In genomic region chr2:37925063-37925897, GRCh38 we compare ENCODE assay signal across 8 cellular contexts. TPM values are rescaled to one million over a fixed set of nuclear protein-coding genes. Genes with fewer than 3 reads are reported as not detected.
DNase-seq lines count a peak whose midpoint lies in the region; ATAC-seq and TF ChIP-seq lines count a peak whose summit lies in the region.

RMDN2 (plus strand) TSS chr2:37925287; CDS start chr2:37929278, 3,991 bp downstream.

- no peaks in the 10 kb centered on the region for H3K27me3 ChIP-seq in Caco-2 (replicated peaks; ENCODE audit: control insufficient read depth, insufficient read depth, low read length)

- no peaks in the 10 kb centered on the region for H3K9me3 Mint-ChIP-seq in Caco-2 (ENCODE audit: unreplicated experiment)

- H2AFZ ChIP-seq in OCI-LY7 (ENCODE audit: low read length), result peak within 1 kb of the TSS; percentile 95

- peak within 1 kb of the TSS; percentile 84 for H3K27ac Mint-ChIP-seq in Caco-2 (ENCODE audit: unreplicated experiment)

- peak within 1 kb of the TSS; percentile 95 for H3K4me3 Mint-ChIP-seq in Caco-2 (ENCODE audit: unreplicated experiment)

- BruUV-seq in Caco-2 (replicated peaks; lab: Mats Ljungman, UMichigan) (TSS peak; percentile 73), OCI-LY7 (replicated peaks; lab: Mats Ljungman, UMichigan) (no TSS peak)

- POLR2A ChIA-PET in Caco-2 (lab: Charles Lee) (interaction anchor here (0.6 kb wide), 1 partner anchor 236 kb away, joined by 3 read pairs; no protein-coding TSS in a partner anchor), OCI-LY7 (lab: Charles Lee) (no interaction called here)

- TF ChIP-seq CTCF in Caco-2 (IDR thresholded peaks at IDR 0.05; ENCODE audit: insufficient read depth in 1 of 2, low read depth in 1 of 2, low read length in 1 of 2, severe bottlenecking in 1 of 2, unreplicated experiment in 1 of 2) (no peak), OCI-LY7 (conservative IDR thresholded peaks at IDR 0.05; ENCODE audit: low read length) (no peak; the same call in 1 of the 2 replicates), epithelial cell of proximal tubule (conservative IDR thresholded peaks at IDR 0.05; ENCODE audit: low read depth, low read length) (peak; percentile 4)

- H3K4me1 ChIP-seq in Caco-2 (peaks cover 25% of the 10 kb centered on the region), OCI-LY7 (ENCODE audit: insufficient read depth, low read length, poor library complexity, severe bottlenecking) (peaks cover 20% of the 10 kb centered on the region)

- no peaks in the 10 kb centered on the region for H3K79me2 ChIP-seq in OCI-LY7 (ENCODE audit: insufficient read depth, low read depth, low read length)

- DNase-seq in Caco-2 (peak; percentile 98 to 99), HUDEP-2 (lab: John Stamatoyannopoulos, UW; ENCODE audit: unreplicated experiment in 76 of 76) (peak in 75 of 76 experiments; percentile 53 to 91 (median 84)), OCI-LY7 (ENCODE audit: low spot score) (peak; percentile 86), activated T-cell treated with anti-CD3 and anti-CD28 coated beads for 4 hours (peak; percentile 60), epithelial cell of proximal tubule (ENCODE audit: low read depth) (no peak), mucosa of gallbladder (ENCODE audit: low spot score) (peak; percentile 89)
- DNase-seq in stimulated activated CD8-positive, alpha-beta memory T cell treated with anti-CD3 and anti-CD28 coated beads, Interleukin-4, amount 100 ng/mL, for 4 hours (ENCODE audit: low read depth in 2 of 2, low spot score in 1 of 2), result peak; percentile 43 to 69

- no peaks in the 10 kb centered on the region for H3K27me3 Mint-ChIP-seq in Caco-2 (ENCODE audit: insufficient read depth, unreplicated experiment)

- CTCF ChIA-PET in Caco-2 (lab: Charles Lee) (interaction anchor here (0.6 kb wide), 1 partner anchor 349 kb away, joined by 3 read pairs; no protein-coding TSS in a partner anchor), OCI-LY7 (lab: Charles Lee; ENCODE audit: unreplicated experiment) (interaction anchor here (0.6 kb wide), 1 partner anchor 525 kb away, joined by 3 read pairs; no protein-coding TSS in a partner anchor)

- peaks cover 13% of the 10 kb centered on the region for H3K36me3 Mint-ChIP-seq in Caco-2 (ENCODE audit: insufficient read depth, unreplicated experiment)

- no peak within 1 kb of the TSS for H3K27ac ChIP-seq in OCI-LY7 (ENCODE audit: low read depth, low read length, poor library complexity, severe bottlenecking)

- H3K9me3 ChIP-seq in Caco-2, result no peaks in the 10 kb centered on the region
- H3K9me3 ChIP-seq in OCI-LY7 (ENCODE audit: low read length), result no peaks in the 10 kb centered on the region

- ATAC-seq in GM21367 (IDR thresholded peaks at IDR 0.05; ENCODE audit: unreplicated experiment), result peak; percentile 76

- peaks cover 9% of the 10 kb centered on the region for H3K4me1 Mint-ChIP-seq in Caco-2 (ENCODE audit: low read depth, unreplicated experiment)

- H3K4me3 ChIP-seq in Caco-2 (ENCODE audit: low read depth, low read length), result peak within 1 kb of the TSS; percentile 87
- peak within 1 kb of the TSS; percentile 77 for H3K4me3 ChIP-seq in OCI-LY7 (ENCODE audit: low read depth, low read length, poor library complexity, severe bottlenecking)
- peak within 1 kb of the TSS; percentile 81 for H3K4me3 ChIP-seq in epithelial cell of proximal tubule (ENCODE audit: low read depth, low read length)

- intact Hi-C loops in Caco-2 (cut with micrococcal nuclease; ENCODE audit: unreplicated experiment), result loop anchor here (1.0 to 10.0 kb wide), 2 partner anchors 28 to 190 kb away; no protein-coding TSS in a partner anchor
- intact Hi-C loops in OCI-LY7 (cut with micrococcal nuclease; ENCODE audit: unreplicated experiment), result loop anchor here (5.0 kb wide), 1 partner anchor 913 kb away; no protein-coding TSS in a partner anchor

- H3K4me2 ChIP-seq in OCI-LY7 (ENCODE audit: low read length), result peak within 1 kb of the TSS; percentile 91

- H3K36me3 ChIP-seq in Caco-2 (ENCODE audit: control insufficient read depth, insufficient read depth, low read length), result no peaks in the 10 kb centered on the region
- H3K36me3 ChIP-seq in OCI-LY7 (ENCODE audit: insufficient read depth, low read length), result no peaks in the 10 kb centered on the region

- H4K20me1 ChIP-seq in OCI-LY7 (ENCODE audit: insufficient read depth, low read length), result no peaks in the 10 kb centered on the region

- H3K9me2 ChIP-seq in OCI-LY7 (ENCODE audit: insufficient read depth, low read length), result no peaks in the 10 kb centered on the region

RNA-seq across cellular contexts. Expression of gene RMDN2, which starts in this region (rescaled TPM):
- 4.3 and 4.4 TPM in 2 replicates for total RNA-seq in Caco-2 (2022)
- 0.50 and 5.0 TPM in 2 replicates for total RNA-seq in OCI-LY7 (2014; rRNA removed; shearing (Covaris generic))
- total RNA-seq in OCI-LY7 (2022), result 2.8 and 3.1 TPM in 2 replicates
- 1.5 and 2.8 TPM in 2 replicates for total RNA-seq in epithelial cell of proximal tubule
- total RNA-seq in mucosa of gallbladder, result 8.3 TPM
